ENCODE assay signal across 8 cellular contexts in genomic region chr21:42258150-42258884, GRCh38. TPM values are rescaled to one million over a fixed set of nuclear protein-coding genes. Genes with fewer than 3 reads are reported as not detected.
DNase-seq lines count a peak whose midpoint lies in the region; ATAC-seq, FAIRE-seq and TF ChIP-seq lines count a peak whose summit lies in the region.

No MANE protein-coding gene starts in this region.

- H3K4me1 ChIP-seq in breast epithelium, result peaks cover 2 to 18% of the 10 kb centered on the region in 2 donors
- H3K4me1 ChIP-seq in kidney (ENCODE audit: control insufficient read depth in 1 of 2, insufficient read depth in 1 of 2, low read depth in 1 of 2, low read length in 2 of 2), result peaks cover 6 to 10% of the 10 kb centered on the region in 2 donors

- peaks cover 43% of the 10 kb centered on the region for H3K4me1 Mint-ChIP-seq in activated B cell treated with CpG ODN at 0.5 μM for 24 hours

- POLR2A ChIA-PET in activated B cell treated with CpG ODN at 0.5 μM for 24 hours (lab: Charles Lee), result interaction anchor here (0.7 to 1.2 kb wide), 2 partner anchors 25 to 113 kb away, joined by 3 to 4 read pairs; no protein-coding TSS in a partner anchor

- DNase-seq in AG08396 (ENCODE audit: low spot score) (peak; percentile 85), GM19239 (ENCODE audit: insufficient read length, low spot score) (peak; percentile 92), NCI-H1694 (lab: John Stamatoyannopoulos, UW) (peak; percentile 85), activated B cell treated with CpG ODN at 0.5 μM for 24 hours (peak; percentile 73), breast epithelium (ENCODE audit: low spot score in 2 of 2) (peak in 1 of 2 donors; percentile 33), kidney (peak; percentile 85), dedifferentiated amniotic fluid mesenchymal stem cell (ENCODE audit: extremely low spot score) (no peak)
- peak; percentile 70 for DNase-seq in stimulated activated CD4-positive, alpha-beta T cell treated with anti-CD3 and anti-CD28 coated beads, Interleukin-2, amount 100 ng/mL, for 4 hours (ENCODE audit: low read depth)

- FAIRE-seq in GM19239 (lab: Jason Lieb, UNC) (peak; percentile 86), kidney (lab: Jason Lieb, UNC) (no peak)

- peak; percentile 78 for TF ChIP-seq CTCF in activated B cell treated with CpG ODN at 0.5 μM for 24 hours (IDR thresholded peaks at IDR 0.05)
- TF ChIP-seq CTCF in breast epithelium (IDR thresholded peaks at IDR 0.05), result peak; percentile 45 to 66 (median 47)
- TF ChIP-seq CTCF in kidney (IDR thresholded peaks at IDR 0.05; ENCODE audit: borderline replicate concordance, extremely low read depth, insufficient read depth), result peak; percentile 88

- no peaks in the 10 kb centered on the region for H3K9me3 Mint-ChIP-seq in activated B cell treated with CpG ODN at 0.5 μM for 24 hours

- no peaks in the 10 kb centered on the region for H3K36me3 ChIP-seq in breast epithelium
- no peaks in the 10 kb centered on the region for H3K36me3 ChIP-seq in kidney (ENCODE audit: control insufficient read depth in 1 of 2, insufficient read depth in 2 of 2, low read length in 2 of 2)

- H3K36me3 Mint-ChIP-seq in activated B cell treated with CpG ODN at 0.5 μM for 24 hours (ENCODE audit: low read depth), result peaks cover 11% of the 10 kb centered on the region

- H3K27me3 Mint-ChIP-seq in activated B cell treated with CpG ODN at 0.5 μM for 24 hours, result no peaks in the 10 kb centered on the region

- H3K4me3 ChIP-seq in breast epithelium (no peak overlapping the region), kidney (ENCODE audit: low read length in 2 of 2) (no peak overlapping the region)

- peak; percentile 97 for ATAC-seq in activated B cell treated with CpG ODN at 0.5 μM for 24 hours (ENCODE audit: low read depth)

- intact Hi-C loops in activated B cell treated with CpG ODN at 0.5 μM for 24 hours (cut with micrococcal nuclease) (loop anchor here (1.0 to 5.0 kb wide), 6 partner anchors 9 to 441 kb away; no protein-coding TSS in a partner anchor), breast epithelium (cut with DNase I; ENCODE audit: low total_unique reads) (no loop called here), kidney (cut with DNase I) (loop anchor here (5.0 kb wide), 1 partner anchor 111 kb away; no protein-coding TSS in a partner anchor)

- H3K9me3 ChIP-seq in breast epithelium, result no peaks in the 10 kb centered on the region
- no peaks in the 10 kb centered on the region for H3K9me3 ChIP-seq in kidney (ENCODE audit: control insufficient read depth in 1 of 2, low read length in 2 of 2)

- no peaks in the 10 kb centered on the region for H3K27me3 ChIP-seq in breast epithelium

- H3K27ac ChIP-seq in breast epithelium (no peak overlapping the region), kidney (ENCODE audit: low read depth in 2 of 2, low read length in 2 of 2) (no peak overlapping the region)

- CTCF ChIA-PET in activated B cell treated with CpG ODN at 0.5 μM for 24 hours (lab: Charles Lee), result interaction anchor here (0.6 to 5.2 kb wide), 34 partner anchors 9 to 278 kb away, joined by 3 to 103 read pairs (median 6); partner anchors contain the start of gene ABCG1

- no peak overlapping the region for H3K27ac Mint-ChIP-seq in activated B cell treated with CpG ODN at 0.5 μM for 24 hours

- no peak overlapping the region for H3K9ac ChIP-seq in kidney (ENCODE audit: low read length in 2 of 2)

- TF ChIP-seq POLR2A in breast epithelium (IDR thresholded peaks at IDR 0.05), result no peak

- H3K4me3 Mint-ChIP-seq in activated B cell treated with CpG ODN at 0.5 μM for 24 hours, result peak overlapping the region; percentile 1

RNA-seq across cellular contexts. Expression of gene ABCG1, which starts 39.4 kb away (rescaled TPM):
- total RNA-seq in activated B cell treated with CpG ODN at 0.5 μM for 24 hours (2.3 and 3.4 TPM in 2 replicates), breast epithelium (10 to 100 TPM; 10.6 to 26.2 (median 23.7) TPM), kidney (27.6 TPM)
- 5.6 TPM for polyA plus RNA-seq in kidney (ENCODE audit: insufficient read depth, low read depth, low replicate concordance)

RNA-seq across cellular contexts. Expression of gene TFF3, which starts 56.9 kb away (rescaled TPM):
- total RNA-seq in activated B cell treated with CpG ODN at 0.5 μM for 24 hours, result not detected in 2 replicates
- 100 to 1,000 TPM in 1 of 3 donors, 10 to 100 TPM in 1, under 1 TPM in 1; 0.96 to 108 (median 11.4) TPM for total RNA-seq in breast epithelium
- 22.4 TPM for total RNA-seq in kidney
- polyA plus RNA-seq in kidney (ENCODE audit: insufficient read depth, low read depth, low replicate concordance), result 10.0 TPM
